Comparison of ENCODE assay signal across 29 cellular contexts in genomic region chr16:86621966-86622365, GRCh38. TPM values are rescaled to one million over a fixed set of nuclear protein-coding genes. Genes with fewer than 3 reads are reported as not detected.
"Had no signal": no experiment of that assay in that cellular context is flagged by ENCODE, and none has a peak within 500 bp of the region (broad histone marks: within the 10 kb centered on the region; RNA-seq: fewer than 3 reads in every experiment).

No MANE protein-coding gene starts in this region.

- H3K9me3 ChIP-seq: stomach, suprapubic skin, testis, thoracic aorta, thyroid gland, tibial artery, tibial nerve, transverse colon, upper lobe of left lung, upper lobe of right lung, uterus, vagina had no signal

- H3K4me1 Mint-ChIP-seq: stimulated activated effector memory CD8-positive, alpha-beta T cell treated with anti-CD3 and anti-CD28 coated beads, Interleukin-12 subunit alpha, Interleukin-12 subunit beta, amount 100 ng/mL, for 72 hours; stimulated activated memory B cell treated with anti-CD40 and anti-IgM and Interleukin-4, amounts not matched to agents 10 μg/mL and 1 μg/mL and 100 μg/mL, for 72 hours; stimulated activated naive B cell treated with anti-CD40 and anti-IgM and Interleukin-4, amounts not matched to agents 10 μg/mL and 1 μg/mL and 100 μg/mL, for 72 hours; stimulated activated naive CD8-positive, alpha-beta T cell treated with anti-CD3 and anti-CD28 coated beads, Interleukin-15, amount 100 ng/mL, for 72 hours had no signal

- H3K27me3 ChIP-seq: testis, thyroid gland, tibial artery, tibial nerve, transverse colon, upper lobe of left lung, upper lobe of right lung, uterus, vagina had no signal

- ATAC-seq: stimulated activated effector memory CD8-positive, alpha-beta T cell treated with anti-CD3 and anti-CD28 coated beads, Interleukin-12 subunit alpha, Interleukin-12 subunit beta, amount 100 ng/mL, for 72 hours; stimulated activated memory B cell treated with anti-CD40 and anti-IgM and Interleukin-4, amounts not matched to agents 10 μg/mL and 1 μg/mL and 100 μg/mL, for 72 hours; stimulated activated naive B cell treated with anti-CD40 and anti-IgM and Interleukin-4, amounts not matched to agents 10 μg/mL and 1 μg/mL and 100 μg/mL, for 72 hours; stimulated activated naive CD8-positive, alpha-beta T cell treated with anti-CD3 and anti-CD28 coated beads, Interleukin-15, amount 100 ng/mL, for 72 hours; stimulated activated naive CD8-positive, alpha-beta T cell treated with anti-CD3 and anti-CD28 coated beads, Interleukin-15, Interleukin-2, amounts not matched to agents 100 U/mL and 50 U/mL, for 24 hours; upper lobe of right lung had no signal

- H3K36me3 ChIP-seq: stomach, suprapubic skin, thoracic aorta, thyroid gland, tibial artery, tibial nerve, transverse colon, upper lobe of left lung, upper lobe of right lung, uterus, vagina had no signal

- H3K27ac Mint-ChIP-seq: stimulated activated memory B cell treated with anti-CD40 and anti-IgM and Interleukin-4, amounts not matched to agents 10 μg/mL and 1 μg/mL and 100 μg/mL, for 72 hours; stimulated activated naive B cell treated with anti-CD40 and anti-IgM and Interleukin-4, amounts not matched to agents 10 μg/mL and 1 μg/mL and 100 μg/mL, for 72 hours; stimulated activated naive CD8-positive, alpha-beta T cell treated with anti-CD3 and anti-CD28 coated beads, Interleukin-15, Interleukin-2, amounts not matched to agents 100 ng/mL and 50 ng/mL, for 24 hours; type B pancreatic cell had no signal

- H3K36me3 Mint-ChIP-seq: stimulated activated effector memory CD8-positive, alpha-beta T cell treated with anti-CD3 and anti-CD28 coated beads, Interleukin-12 subunit alpha, Interleukin-12 subunit beta, amount 100 ng/mL, for 72 hours; stimulated activated memory B cell treated with anti-CD40 and anti-IgM and Interleukin-4, amounts not matched to agents 10 μg/mL and 1 μg/mL and 100 μg/mL, for 72 hours; stimulated activated naive B cell treated with anti-CD40 and anti-IgM and Interleukin-4, amounts not matched to agents 10 μg/mL and 1 μg/mL and 100 μg/mL, for 72 hours; type B pancreatic cell had no signal

- DNase-seq: stimulated activated CD4-positive, alpha-beta T cell treated with anti-CD3 and anti-CD28 coated beads, Interleukin-2, amount 100 ng/mL, for 48 hours; stimulated activated CD4-positive, alpha-beta T cell treated with anti-CD3 and anti-CD28 coated beads, Interleukin-4, amount 100 ng/mL, for 1 hour; stimulated activated CD4-positive, alpha-beta T cell treated with anti-CD3 and anti-CD28 coated beads, Interleukin-4, amount 100 ng/mL, for 24 hours; stimulated activated CD4-positive, alpha-beta T cell treated with anti-CD3 and anti-CD28 coated beads, Interleukin-4, amount 100 ng/mL, for 4 hours; stimulated activated CD8-positive, alpha-beta memory T cell treated with anti-CD3 and anti-CD28 coated beads, Interleukin-4, amount 100 ng/mL, for 48 hours; stimulated activated naive B cell treated with anti-CD40 and anti-IgM and Interleukin-4, amounts not matched to agents 10 μg/mL and 1 μg/mL and 100 μg/mL, for 72 hours; stimulated activated naive CD4-positive, alpha-beta T cell; stimulated activated naive CD4-positive, alpha-beta T cell treated with Interleukin-2 at 50 U/mL for 16 hours; stimulated activated naive CD8-positive, alpha-beta T cell treated with anti-CD3 and anti-CD28 coated beads, Interleukin-15, amount 100 ng/mL, for 72 hours; stimulated activated naive CD8-positive, alpha-beta T cell treated with anti-CD3 and anti-CD28 coated beads, Interleukin-15, Interleukin-2, amounts not matched to agents 100 U/mL and 50 U/mL, for 24 hours; stomach; substantia nigra; testis; thyroid gland; tibial artery; transverse colon; trophoblast cell; upper lobe of left lung; upper lobe of right lung; uterus had no signal

- H3K4me3 ChIP-seq: stomach, suprapubic skin, testis, thoracic aorta, thyroid gland, tibial artery, tibial nerve, transverse colon, upper lobe of left lung, upper lobe of right lung, uterus, vagina had no signal

- H3K27me3 Mint-ChIP-seq: stimulated activated naive CD8-positive, alpha-beta T cell treated with anti-CD3 and anti-CD28 coated beads, Interleukin-15, Interleukin-2, amounts not matched to agents 100 ng/mL and 50 ng/mL, for 24 hours had no signal

- H3K4me1 ChIP-seq: stomach, testis, thyroid gland, tibial nerve, transverse colon, upper lobe of left lung, upper lobe of right lung, uterus, vagina had no signal

- H3K4me3 Mint-ChIP-seq: stimulated activated effector memory CD8-positive, alpha-beta T cell treated with anti-CD3 and anti-CD28 coated beads, Interleukin-12 subunit alpha, Interleukin-12 subunit beta, amount 100 ng/mL, for 72 hours; stimulated activated memory B cell treated with anti-CD40 and anti-IgM and Interleukin-4, amounts not matched to agents 10 μg/mL and 1 μg/mL and 100 μg/mL, for 72 hours; stimulated activated naive B cell treated with anti-CD40 and anti-IgM and Interleukin-4, amounts not matched to agents 10 μg/mL and 1 μg/mL and 100 μg/mL, for 72 hours; stimulated activated naive CD8-positive, alpha-beta T cell treated with anti-CD3 and anti-CD28 coated beads, Interleukin-15, amount 100 ng/mL, for 72 hours; stimulated activated naive CD8-positive, alpha-beta T cell treated with anti-CD3 and anti-CD28 coated beads, Interleukin-15, Interleukin-2, amounts not matched to agents 100 ng/mL and 50 ng/mL, for 24 hours; type B pancreatic cell had no signal

- H3K27ac ChIP-seq: stomach, suprapubic skin, testis, thoracic aorta, thyroid gland, tibial artery, tibial nerve, transverse colon, upper lobe of left lung, upper lobe of right lung, uterus, vagina had no signal

- H3K9me3 Mint-ChIP-seq: stimulated activated effector memory CD8-positive, alpha-beta T cell treated with anti-CD3 and anti-CD28 coated beads, Interleukin-12 subunit alpha, Interleukin-12 subunit beta, amount 100 ng/mL, for 72 hours; stimulated activated memory B cell treated with anti-CD40 and anti-IgM and Interleukin-4, amounts not matched to agents 10 μg/mL and 1 μg/mL and 100 μg/mL, for 72 hours; stimulated activated naive B cell treated with anti-CD40 and anti-IgM and Interleukin-4, amounts not matched to agents 10 μg/mL and 1 μg/mL and 100 μg/mL, for 72 hours; stimulated activated naive CD8-positive, alpha-beta T cell treated with anti-CD3 and anti-CD28 coated beads, Interleukin-15, amount 100 ng/mL, for 72 hours; stimulated activated naive CD8-positive, alpha-beta T cell treated with anti-CD3 and anti-CD28 coated beads, Interleukin-15, Interleukin-2, amounts not matched to agents 100 ng/mL and 50 ng/mL, for 24 hours; type B pancreatic cell had no signal

RNA-seq across cellular contexts. Expression of gene FOXL1, which starts 43.6 kb away (rescaled TPM):
- total RNA-seq: subcutaneous adipose tissue had no signal
